Comparison of ENCODE assay signal across 1 cellular context in the genomic region with DNA sequence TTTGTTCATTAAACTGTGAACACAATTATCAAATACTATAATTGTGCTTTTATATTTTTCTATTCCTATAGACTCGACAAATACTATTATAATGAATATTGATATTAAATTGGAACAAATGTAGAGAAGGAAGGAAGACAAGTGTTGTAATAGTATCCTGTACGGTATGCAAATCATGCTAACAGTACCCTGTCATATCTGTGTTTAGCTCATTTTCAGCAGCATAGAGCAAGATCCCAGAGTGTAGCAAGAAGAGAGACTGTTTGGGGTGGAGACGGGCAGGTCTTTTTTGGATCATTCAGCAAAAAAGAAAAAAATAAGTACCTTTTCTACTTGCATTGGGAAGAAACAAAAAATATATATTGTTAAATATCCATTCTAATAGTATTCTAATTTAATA.
TF ChIP-seq lines count a peak whose summit lies in the region.

No MANE protein-coding gene starts in this region.

TF ChIP-seq in GM12878, 131 proteins besides CTCF, POLR2A, EP300 and RAD21:
- TF ChIP-seq RFX5 (IDR thresholded peaks at IDR 0.05; ENCODE audit: low read depth, low read length) (no peak), ESRRA (IDR thresholded peaks at IDR 0.05; ENCODE audit: low read length) (no peak), DPF2 (IDR thresholded peaks at IDR 0.05) (no peak), ZNF384 (IDR thresholded peaks at IDR 0.05; ENCODE audit: borderline replicate concordance, low read depth, low read length) (no peak)
- TF ChIP-seq, protein P1, sequence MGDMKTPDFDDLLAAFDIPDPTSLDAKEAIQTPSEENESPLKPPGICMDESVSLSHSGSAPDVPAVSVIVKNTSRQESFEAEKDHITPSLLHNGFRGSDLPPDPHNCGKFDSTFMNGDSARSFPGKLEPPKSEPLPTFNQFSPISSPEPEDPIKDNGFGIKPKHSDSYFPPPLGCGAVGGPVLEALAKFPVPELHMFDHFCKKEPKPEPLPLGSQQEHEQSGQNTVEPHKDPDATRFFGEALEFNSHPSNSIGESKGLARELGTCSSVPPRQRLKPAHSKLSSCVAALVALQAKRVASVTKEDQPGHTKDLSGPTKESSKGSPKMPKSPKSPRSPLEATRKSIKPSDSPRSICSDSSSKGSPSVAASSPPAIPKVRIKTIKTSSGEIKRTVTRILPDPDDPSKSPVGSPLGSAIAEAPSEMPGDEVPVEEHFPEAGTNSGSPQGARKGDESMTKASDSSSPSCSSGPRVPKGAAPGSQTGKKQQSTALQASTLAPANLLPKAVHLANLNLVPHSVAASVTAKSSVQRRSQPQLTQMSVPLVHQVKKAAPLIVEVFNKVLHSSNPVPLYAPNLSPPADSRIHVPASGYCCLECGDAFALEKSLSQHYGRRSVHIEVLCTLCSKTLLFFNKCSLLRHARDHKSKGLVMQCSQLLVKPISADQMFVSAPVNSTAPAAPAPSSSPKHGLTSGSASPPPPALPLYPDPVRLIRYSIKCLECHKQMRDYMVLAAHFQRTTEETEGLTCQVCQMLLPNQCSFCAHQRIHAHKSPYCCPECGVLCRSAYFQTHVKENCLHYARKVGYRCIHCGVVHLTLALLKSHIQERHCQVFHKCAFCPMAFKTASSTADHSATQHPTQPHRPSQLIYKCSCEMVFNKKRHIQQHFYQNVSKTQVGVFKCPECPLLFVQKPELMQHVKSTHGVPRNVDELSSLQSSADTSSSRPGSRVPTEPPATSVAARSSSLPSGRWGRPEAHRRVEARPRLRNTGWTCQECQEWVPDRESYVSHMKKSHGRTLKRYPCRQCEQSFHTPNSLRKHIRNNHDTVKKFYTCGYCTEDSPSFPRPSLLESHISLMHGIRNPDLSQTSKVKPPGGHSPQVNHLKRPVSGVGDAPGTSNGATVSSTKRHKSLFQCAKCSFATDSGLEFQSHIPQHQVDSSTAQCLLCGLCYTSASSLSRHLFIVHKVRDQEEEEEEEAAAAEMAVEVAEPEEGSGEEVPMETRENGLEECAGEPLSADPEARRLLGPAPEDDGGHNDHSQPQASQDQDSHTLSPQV (IDR thresholded peaks at IDR 0.05): no peak
